In the genomic region with DNA sequence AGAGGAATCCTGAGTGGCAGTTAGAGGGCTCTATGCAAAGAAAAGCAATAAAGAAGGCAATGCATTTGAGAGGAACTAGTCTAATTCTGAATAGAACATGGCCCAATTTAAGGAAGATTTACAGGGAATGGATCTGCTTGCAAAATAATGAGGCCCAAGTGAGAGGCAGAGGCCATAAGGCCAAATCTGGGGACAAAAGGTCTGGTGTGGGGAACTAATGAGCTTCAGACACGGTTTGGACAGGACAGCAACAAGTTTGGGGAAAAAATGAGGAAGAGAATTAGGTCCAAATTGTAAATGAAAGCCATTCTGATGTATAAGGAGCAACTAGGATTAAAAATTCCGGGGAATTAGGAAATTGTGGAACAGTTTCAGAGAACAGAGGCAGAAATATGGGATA, we compare ENCODE assay signal across 10 cellular contexts.
A peak's percentile ranks its signal among the peaks of the same experiment; 100 is the strongest.
DNase-seq lines count a peak whose midpoint lies in the region; ATAC-seq and TF ChIP-seq lines count a peak whose summit lies in the region.
"Had no signal": no experiment of that assay in that cellular context is flagged by ENCODE, and none has a peak within 500 bp of the region (broad histone marks: within the 10 kb centered on the region; RNA-seq: fewer than 3 reads in every experiment).

No MANE protein-coding gene starts in this region.

- no peaks in the 10 kb centered on the region for H3K27me3 ChIP-seq in gastrocnemius medialis
- H3K27me3 ChIP-seq in Peyer's patch, result no peaks in the 10 kb centered on the region
- H3K27me3 ChIP-seq: foreskin keratinocyte had no signal

- H3K27me3 Mint-ChIP-seq in T-cell, result no peaks in the 10 kb centered on the region

- TF ChIP-seq POLR2A in gastrocnemius medialis (IDR thresholded peaks at IDR 0.05) (no peak), Peyer's patch (IDR thresholded peaks at IDR 0.05) (no peak)

- POLR2A ChIA-PET in T-cell (lab: Charles Lee), result no interaction called here

- peak overlapping the region; percentile 64 to 73 for H3K27ac Mint-ChIP-seq in T-cell

- H3K36me3 ChIP-seq in gastrocnemius medialis (no peaks in the 10 kb centered on the region), Peyer's patch (no peaks in the 10 kb centered on the region)

- CTCF ChIA-PET in T-cell (lab: Charles Lee), result interaction anchor here (0.6 to 1.0 kb wide), 2 partner anchors 27 to 835 kb away, joined by 5 to 6 read pairs; no protein-coding TSS in a partner anchor

- no peak for ATAC-seq in T-cell (replicated peaks in 1 of 4)
- no peak for ATAC-seq in gastrocnemius medialis
- ATAC-seq: foreskin keratinocyte had no signal

- H3K9me3 Mint-ChIP-seq in T-cell, result no peaks in the 10 kb centered on the region

- H3K36me3 Mint-ChIP-seq in T-cell, result peaks cover 5% of the 10 kb centered on the region

- H3K4me1 ChIP-seq in gastrocnemius medialis (peaks cover 60 to 62% of the 10 kb centered on the region in 2 donors), Peyer's patch (peaks cover 0 to 58% (median 13%) of the 10 kb centered on the region in 4 donors)

- H3K4me3 Mint-ChIP-seq in T-cell, result peak overlapping the region; percentile 70 to 91 (median 78)

- in situ Hi-C loops in gastrocnemius medialis (cut with MboI; ENCODE audit: low sequenced_read_pairs in 4 of 4), result no loop called here

- H3K4me3 ChIP-seq in GM12865 (ENCODE audit: low read depth, low read length), result peak overlapping the region; percentile 99
- H3K4me3 ChIP-seq in fibroblast of villous mesenchyme (ENCODE audit: low read depth, low read length), result peak overlapping the region; percentile 92
- H3K4me3 ChIP-seq in gastrocnemius medialis, result peak overlapping the region; percentile 91 to 96 (median 95)
- peak overlapping the region in 1 of 4 donors; percentile 84 for H3K4me3 ChIP-seq in Peyer's patch

- H3K9me3 ChIP-seq in gastrocnemius medialis, result no peaks in the 10 kb centered on the region
- H3K9me3 ChIP-seq in Peyer's patch, result no peaks in the 10 kb centered on the region

- no peak for TF ChIP-seq CTCF in GM12865 (IDR thresholded peaks at IDR 0.05; ENCODE audit: insufficient read depth, low read depth, low read length, missing control alignments)
- no peak for TF ChIP-seq CTCF in fibroblast of villous mesenchyme (IDR thresholded peaks at IDR 0.05; ENCODE audit: insufficient read depth, low read depth, low read length)
- TF ChIP-seq CTCF in gastrocnemius medialis (IDR thresholded peaks at IDR 0.05 in 4 of 5, conservative IDR thresholded peaks at IDR 0.05 in 1 of 5), result no peak
- no peak for TF ChIP-seq CTCF in Peyer's patch (IDR thresholded peaks at IDR 0.05)

- H3K27ac ChIP-seq in gastrocnemius medialis, result peak overlapping the region; percentile 94 to 96 (median 94)
- no peak overlapping the region for H3K27ac ChIP-seq in Peyer's patch
- H3K27ac ChIP-seq: foreskin keratinocyte had no signal

- no peak for DNase-seq in GM12865 (ENCODE audit: low read depth)
- no peak for DNase-seq in T-cell
- DNase-seq in fibroblast of villous mesenchyme (ENCODE audit: low read depth), result no peak
- no peak for DNase-seq in gastrocnemius medialis
- no peak for DNase-seq in SK-N-DZ (ENCODE audit: low spot score)
- no peak for DNase-seq in kidney glomerular epithelial cell (lab: John Stamatoyannopoulos, UW)
- no peak for DNase-seq in hepatic stellate cell (ENCODE audit: low spot score)
- DNase-seq in Peyer's patch, result no peak
- DNase-seq: foreskin keratinocyte, NCI-H82 had no signal

- peaks cover 62 to 67% (median 66%) of the 10 kb centered on the region in 3 donors for H3K4me1 Mint-ChIP-seq in T-cell

- intact Hi-C loops in gastrocnemius medialis (cut with DNase I; ENCODE audit: low total_unique reads), result no loop called here

Comparison
In these comparisons a context has a peak if more than half of its experiments do, and no peak if none do; other contexts are left out.
1. H3K27ac ChIP-seq: peak in gastrocnemius medialis (4 of 4); none in Peyer's patch (0 of 4).